ENCODE assay signal across 1 cellular context in genomic region chr12:121802843-121803698, GRCh38.
TF ChIP-seq lines count a peak whose summit lies in the region.

No MANE protein-coding gene starts in this region.

TF ChIP-seq in GM12878, 131 proteins besides CTCF, POLR2A, EP300 and RAD21 (continued from another document and continues in another):
- no peak for TF ChIP-seq HSF1 (IDR thresholded peaks at IDR 0.05; ENCODE audit: low read depth, low read length)
- TF ChIP-seq NFYA (IDR thresholded peaks at IDR 0.05; ENCODE audit: borderline replicate concordance, low read depth, low read length), result no peak
- TF ChIP-seq E2F4 (IDR thresholded peaks at IDR 0.05; ENCODE audit: low read depth, low read length), result 0 out of 2 replicates have a peak, but pooled peaks have one; percentile 20
- peak; percentile 63; the same call in 1 of the 2 replicates for TF ChIP-seq PKNOX1 (IDR thresholded peaks at IDR 0.05)
- TF ChIP-seq CREB1 (IDR thresholded peaks at IDR 0.05; ENCODE audit: low read depth), result no peak
- no peak for TF ChIP-seq PAX5 (IDR thresholded peaks at IDR 0.05; ENCODE audit: borderline replicate concordance, low read depth, low read length)
- no peak for TF ChIP-seq LARP7 (IDR thresholded peaks at IDR 0.05)
- TF ChIP-seq NKRF (conservative IDR thresholded peaks at IDR 0.05), result peak; percentile 56
- TF ChIP-seq FOXK2 (IDR thresholded peaks at IDR 0.05), result peak; percentile 38; the same call in 1 of the 2 replicates
- TF ChIP-seq TBL1XR1 (IDR thresholded peaks at IDR 0.05; ENCODE audit: low read depth, low read length), result no peak
- no peak for TF ChIP-seq STAT3 (IDR thresholded peaks at IDR 0.05; ENCODE audit: low read depth, low read length)
- TF ChIP-seq POU2F2 (IDR thresholded peaks at IDR 0.05; ENCODE audit: borderline replicate concordance, low read depth, low read length), result peak; percentile 89
- no peak for TF ChIP-seq ASH2L (IDR thresholded peaks at IDR 0.05; ENCODE audit: borderline replicate concordance, low read depth)
- no peak for TF ChIP-seq BCL11A (IDR thresholded peaks at IDR 0.05; ENCODE audit: low read depth, low read length)
- no peak for TF ChIP-seq NR2C2 (IDR thresholded peaks at IDR 0.05; ENCODE audit: borderline replicate concordance, control insufficient read depth, insufficient read length, low read depth)
- TF ChIP-seq ZSCAN29 (IDR thresholded peaks at IDR 0.05), result no peak
- peak; percentile 28; the same call in 1 of the 2 replicates for TF ChIP-seq ATF7 (IDR thresholded peaks at IDR 0.05; ENCODE audit: low read depth)
- peak; percentile 91 for TF ChIP-seq CHD2 (IDR thresholded peaks at IDR 0.05; ENCODE audit: borderline replicate concordance, low read depth, low read length)
- TF ChIP-seq ZBTB11 (CRISPR knock-in tag; IDR thresholded peaks at IDR 0.05), result no peak
- TF ChIP-seq CUX1 (IDR thresholded peaks at IDR 0.05; ENCODE audit: insufficient replicate concordance, low read depth, low read length), result no peak
- peak; percentile 95 for TF ChIP-seq POLR2AphosphoS2 (IDR thresholded peaks at IDR 0.05; ENCODE audit: low read depth, low read length)
- peak; percentile 42 for TF ChIP-seq SKIL (IDR thresholded peaks at IDR 0.05; ENCODE audit: low read depth, poor library complexity, severe bottlenecking)
- TF ChIP-seq RBBP5 (conservative IDR thresholded peaks at IDR 0.05), result no peak
- TF ChIP-seq ETV6 (conservative IDR thresholded peaks at IDR 0.05 in 1 of 2, IDR thresholded peaks at IDR 0.05 in 1 of 2; ENCODE audit: borderline replicate concordance in 1 of 2, low read depth in 1 of 2), result no peak
- TF ChIP-seq KLF5 (IDR thresholded peaks at IDR 0.05; ENCODE audit: partially characterized antibody), result no peak
- TF ChIP-seq TCF7 (IDR thresholded peaks at IDR 0.05; ENCODE audit: borderline replicate concordance), result no peak
- TF ChIP-seq POLR2AphosphoS5 (IDR thresholded peaks at IDR 0.05; ENCODE audit: low read length), result peak; percentile 99
- peak; percentile 89 for TF ChIP-seq CBFB (IDR thresholded peaks at IDR 0.05; ENCODE audit: low read depth)
- TF ChIP-seq USF2 (IDR thresholded peaks at IDR 0.05; ENCODE audit: borderline replicate concordance, low read depth, low read length), result no peak
- no peak for TF ChIP-seq GABPA (IDR thresholded peaks at IDR 0.05; ENCODE audit: low read depth)
- TF ChIP-seq MYC (IDR thresholded peaks at IDR 0.05; ENCODE audit: insufficient read depth, insufficient read length, insufficient replicate concordance, low read length, severe bottlenecking), result no peak
- no peak for TF ChIP-seq MTA3 (IDR thresholded peaks at IDR 0.05; ENCODE audit: borderline replicate concordance, low read length)
- no peak for TF ChIP-seq CBX5 (IDR thresholded peaks at IDR 0.05; ENCODE audit: low read depth)
- no peak for TF ChIP-seq EZH2 (IDR thresholded peaks at IDR 0.05; ENCODE audit: borderline replicate concordance, control insufficient read depth, low read depth, low read length)
- peak; percentile 43; the same call in 1 of the 2 replicates for TF ChIP-seq EED (IDR thresholded peaks at IDR 0.05; ENCODE audit: low read depth)
- no peak for TF ChIP-seq FOXM1 (IDR thresholded peaks at IDR 0.05; ENCODE audit: low read depth, low read length)
- TF ChIP-seq NFIC (IDR thresholded peaks at IDR 0.05; ENCODE audit: low read depth, low read length), result no peak
- no peak for TF ChIP-seq IRF5 (IDR thresholded peaks at IDR 0.05; ENCODE audit: borderline replicate concordance)
- peak; percentile 28 for TF ChIP-seq MEF2B (IDR thresholded peaks at IDR 0.05; ENCODE audit: partially characterized antibody, poor library complexity, severe bottlenecking)
- TF ChIP-seq CHD4 (IDR thresholded peaks at IDR 0.05), result no peak
- 0 out of 2 replicates have a peak, but pooled peaks have one; percentile 13 for TF ChIP-seq SMARCA5 (IDR thresholded peaks at IDR 0.05)
- no peak for TF ChIP-seq YBX1 (IDR thresholded peaks at IDR 0.05)
- no peak for TF ChIP-seq NR2C1 (IDR thresholded peaks at IDR 0.05)
